Comparison of ENCODE assay signal across 8 cellular contexts in genomic region chr12:53222170-53223005, GRCh38. TPM values are rescaled to one million over a fixed set of nuclear protein-coding genes. Genes with fewer than 3 reads are reported as not detected.
DNase-seq lines count a peak whose midpoint lies in the region; ATAC-seq lines count a peak whose summit lies in the region.
"Had no signal": no experiment of that assay in that cellular context is flagged by ENCODE, and none has a peak within 500 bp of the region (broad histone marks: within the 10 kb centered on the region; RNA-seq: fewer than 3 reads in every experiment).

No MANE protein-coding gene starts in this region.

- H3K27me3 Mint-ChIP-seq in activated T-helper 2 cell treated with anti-CD3 and anti-CD28 coated beads, Interferon-gamma antibody, Interleukin-2, Interleukin-4, amounts not matched to agents 10 μg/mL and 5 μg/mL and 100 μg/mL, durations not matched to agents 14 hours and 24 hours and 36 hours (ENCODE audit: low read depth): no peaks in the 10 kb centered on the region
- H3K27me3 Mint-ChIP-seq in immature natural killer cell (ENCODE audit: low read depth in 3 of 3): peaks cover 9 to 16% (median 11%) of the 10 kb centered on the region in 3 donors

- ATAC-seq in HG02763 (IDR thresholded peaks at IDR 0.05; ENCODE audit: unreplicated experiment) (no peak), HG02798 (IDR thresholded peaks at IDR 0.05; ENCODE audit: poor library complexity, unreplicated experiment) (no peak)

- H3K27ac ChIP-seq in HUES6 (ENCODE audit: low read depth, low read length): no peak overlapping the region
- peak overlapping the region; percentile 96 for H3K27ac ChIP-seq in substantia nigra (ENCODE audit: low read depth, low read length, poor library complexity, severe bottlenecking)

- no peaks in the 10 kb centered on the region; the same call in 1 of the 2 replicates for H3K36me3 ChIP-seq in HUES6 (ENCODE audit: control insufficient read depth, insufficient read depth, low read length)

- peak overlapping the region; percentile 40 for H3K4me3 ChIP-seq in HUES6 (ENCODE audit: low read depth, low read length)

- peaks cover 59% of the 10 kb centered on the region for H3K4me1 Mint-ChIP-seq in activated T-helper 2 cell treated with anti-CD3 and anti-CD28 coated beads, Interferon-gamma antibody, Interleukin-2, Interleukin-4, amounts not matched to agents 10 μg/mL and 5 μg/mL and 100 μg/mL, durations not matched to agents 14 hours and 24 hours and 36 hours (ENCODE audit: low read depth)
- peaks cover 57 to 64% of the 10 kb centered on the region in 2 donors for H3K4me1 Mint-ChIP-seq in immature natural killer cell

- DNase-seq in activated T-helper 2 cell treated with anti-CD3 and anti-CD28 coated beads, Interferon-gamma antibody, Interleukin-2, Interleukin-4, amounts not matched to agents 10 μg/mL and 5 μg/mL and 100 μg/mL, durations not matched to agents 14 hours and 24 hours and 36 hours (ENCODE audit: low spot score): no peak
- DNase-seq in immature natural killer cell: no peak
- DNase-seq in substantia nigra (lab: John Stamatoyannopoulos, UW): no peak
- no peak for DNase-seq in NCI-H2029 (lab: John Stamatoyannopoulos, UW)

- H3K27me3 ChIP-seq in HUES6 (ENCODE audit: control insufficient read depth, insufficient read depth, low read length): peaks cover 12% of the 10 kb centered on the region

- peaks cover 58% of the 10 kb centered on the region for H3K4me1 ChIP-seq in HUES6 (ENCODE audit: control insufficient read depth, insufficient read depth, low read length)

- H3K9me3 ChIP-seq in HUES6 (ENCODE audit: control insufficient read depth, insufficient read depth, low read depth, low read length): no peaks in the 10 kb centered on the region

- peak overlapping the region; percentile 67 for H3K27ac Mint-ChIP-seq in activated T-helper 2 cell treated with anti-CD3 and anti-CD28 coated beads, Interferon-gamma antibody, Interleukin-2, Interleukin-4, amounts not matched to agents 10 μg/mL and 5 μg/mL and 100 μg/mL, durations not matched to agents 14 hours and 24 hours and 36 hours
- H3K27ac Mint-ChIP-seq in immature natural killer cell: peak overlapping the region; percentile 85 to 94 (median 92)

- peaks cover 20% of the 10 kb centered on the region for H3K36me3 Mint-ChIP-seq in activated T-helper 2 cell treated with anti-CD3 and anti-CD28 coated beads, Interferon-gamma antibody, Interleukin-2, Interleukin-4, amounts not matched to agents 10 μg/mL and 5 μg/mL and 100 μg/mL, durations not matched to agents 14 hours and 24 hours and 36 hours (ENCODE audit: low read depth)
- H3K36me3 Mint-ChIP-seq in immature natural killer cell: peaks cover 0 to 5% (median 0%) of the 10 kb centered on the region in 3 donors

- H3K4me3 Mint-ChIP-seq in activated T-helper 2 cell treated with anti-CD3 and anti-CD28 coated beads, Interferon-gamma antibody, Interleukin-2, Interleukin-4, amounts not matched to agents 10 μg/mL and 5 μg/mL and 100 μg/mL, durations not matched to agents 14 hours and 24 hours and 36 hours (ENCODE audit: low read depth): peak overlapping the region; percentile 64
- H3K4me3 Mint-ChIP-seq in immature natural killer cell: peak overlapping the region; percentile 78 to 84 (median 80)

- H3K9ac ChIP-seq in HUES6 (ENCODE audit: low read length): no peak overlapping the region

- no peaks in the 10 kb centered on the region for H3K9me3 Mint-ChIP-seq in activated T-helper 2 cell treated with anti-CD3 and anti-CD28 coated beads, Interferon-gamma antibody, Interleukin-2, Interleukin-4, amounts not matched to agents 10 μg/mL and 5 μg/mL and 100 μg/mL, durations not matched to agents 14 hours and 24 hours and 36 hours
- H3K9me3 Mint-ChIP-seq in immature natural killer cell: no peaks in the 10 kb centered on the region

- intact Hi-C loops in activated T-helper 2 cell treated with anti-CD3 and anti-CD28 coated beads, Interferon-gamma antibody, Interleukin-2, Interleukin-4, amounts not matched to agents 10 μg/mL and 5 μg/mL and 100 μg/mL, durations not matched to agents 14 hours and 24 hours and 36 hours (cut with micrococcal nuclease): loop anchor here (2.0 kb wide), 1 partner anchor 14 kb away; no protein-coding TSS in a partner anchor

RNA-seq across cellular contexts. Expression of gene RARG, which starts 9.6 kb away (rescaled TPM):
- 38.5 and 40.1 TPM in 2 replicates for total RNA-seq in activated T-helper 2 cell treated with anti-CD3 and anti-CD28 coated beads, Interferon-gamma antibody, Interleukin-2, Interleukin-4, amounts not matched to agents 10 μg/mL and 5 μg/mL and 100 μg/mL, durations not matched to agents 14 hours and 24 hours and 36 hours
- polyA plus RNA-seq in immature natural killer cell: 10 to 100 TPM in 1 of 3 donors, 1 to 10 TPM in 2; 2.9 to 10.1 (median 4.7) TPM

RNA-seq across cellular contexts. Expression of gene ITGB7, which starts 15.3 kb away (rescaled TPM):
- total RNA-seq in activated T-helper 2 cell treated with anti-CD3 and anti-CD28 coated beads, Interferon-gamma antibody, Interleukin-2, Interleukin-4, amounts not matched to agents 10 μg/mL and 5 μg/mL and 100 μg/mL, durations not matched to agents 14 hours and 24 hours and 36 hours: 200 and 208 TPM in 2 replicates
- polyA plus RNA-seq in immature natural killer cell: 100 to 1,000 TPM; 289 to 390 (median 389) TPM
- total RNA-seq: HT1080 had no signal

RNA-seq across cellular contexts. Expression of gene CSAD, which starts 41.7 kb away (rescaled TPM):
- total RNA-seq in activated T-helper 2 cell treated with anti-CD3 and anti-CD28 coated beads, Interferon-gamma antibody, Interleukin-2, Interleukin-4, amounts not matched to agents 10 μg/mL and 5 μg/mL and 100 μg/mL, durations not matched to agents 14 hours and 24 hours and 36 hours: 20.2 TPM in 2 replicates
- polyA plus RNA-seq in immature natural killer cell: 1 to 10 TPM in 2 of 3 donors, under 1 TPM in 1; 0.85 to 3.8 (median 2.6) TPM

RNA-seq across cellular contexts. Expression of gene ZNF740, which starts 41.9 kb away (rescaled TPM):
- 44.9 and 45.5 TPM in 2 replicates for total RNA-seq in activated T-helper 2 cell treated with anti-CD3 and anti-CD28 coated beads, Interferon-gamma antibody, Interleukin-2, Interleukin-4, amounts not matched to agents 10 μg/mL and 5 μg/mL and 100 μg/mL, durations not matched to agents 14 hours and 24 hours and 36 hours
- polyA plus RNA-seq in immature natural killer cell: 1 to 10 TPM; 2.0 to 5.1 (median 2.6) TPM

RNA-seq across cellular contexts. Expression of gene ESPL1, which starts 45.7 kb away (rescaled TPM):
- total RNA-seq in activated T-helper 2 cell treated with anti-CD3 and anti-CD28 coated beads, Interferon-gamma antibody, Interleukin-2, Interleukin-4, amounts not matched to agents 10 μg/mL and 5 μg/mL and 100 μg/mL, durations not matched to agents 14 hours and 24 hours and 36 hours: 72.6 and 75.3 TPM in 2 replicates
- under 1 TPM in 1 of 3 donors, not detected in 2; 0.53 TPM for polyA plus RNA-seq in immature natural killer cell
